Comparison of ENCODE assay signal across 25 cellular contexts in genomic region chrY:14792156-14792555, GRCh38.
DNase-seq lines count a peak whose midpoint lies in the region; ATAC-seq, FAIRE-seq and TF ChIP-seq lines count a peak whose summit lies in the region.
"Had no signal": no experiment of that assay in that cellular context is flagged by ENCODE, and none has a peak within 500 bp of the region (broad histone marks: within the 10 kb centered on the region; RNA-seq: fewer than 3 reads in every experiment).

No MANE protein-coding gene starts in this region.

- no peaks in the 10 kb centered on the region for H3K36me3 Mint-ChIP-seq in activated CD4-positive, alpha-beta T cell treated with anti-CD3 and anti-CD28 coated beads for 36 hours (ENCODE audit: low read depth)
- H3K36me3 Mint-ChIP-seq: CD8-positive, alpha-beta T cell had no signal

- no peaks in the 10 kb centered on the region for H3K36me3 ChIP-seq in RWPE2 (ENCODE audit: low read depth)
- H3K36me3 ChIP-seq: BLaER1 treated with 17β-estradiol and CSF1 and Interleukin-3, amounts not matched to agents 10 nM and 100 nM had no signal

- H3K4me3 Mint-ChIP-seq in activated CD4-positive, alpha-beta T cell treated with anti-CD3 and anti-CD28 coated beads for 36 hours = no peak overlapping the region
- H3K4me3 Mint-ChIP-seq: B cell; CD4-positive, alpha-beta T cell; CD8-positive, alpha-beta T cell had no signal

- H3K4me1 Mint-ChIP-seq in activated CD4-positive, alpha-beta T cell treated with anti-CD3 and anti-CD28 coated beads for 36 hours = no peaks in the 10 kb centered on the region
- H3K4me1 Mint-ChIP-seq: B cell had no signal

- peak; percentile 70; the same call in 2 of the 3 replicates for ATAC-seq in RWPE2 (ENCODE audit: low read depth)
- ATAC-seq in foreskin keratinocyte = peak; percentile 72
- ATAC-seq in activated CD4-positive, alpha-beta T cell treated with anti-CD3 and anti-CD28 coated beads for 36 hours = no peak
- ATAC-seq: A549; CD8-positive, alpha-beta T cell; GM12878 had no signal

- H3K4me1 ChIP-seq in RWPE2 (ENCODE audit: insufficient read depth, poor library complexity, severe bottlenecking) (peaks cover 17% of the 10 kb centered on the region), foreskin keratinocyte (peaks cover 2% of the 10 kb centered on the region)
- H3K4me1 ChIP-seq: A549; BLaER1 treated with 17β-estradiol and CSF1 and Interleukin-3, amounts not matched to agents 10 nM and 100 nM; Caco-2 had no signal

- H3K27ac Mint-ChIP-seq in activated CD4-positive, alpha-beta T cell treated with anti-CD3 and anti-CD28 coated beads for 36 hours = no peak overlapping the region
- H3K27ac Mint-ChIP-seq: B cell; CD4-positive, alpha-beta T cell; CD8-positive, alpha-beta T cell had no signal

- CTCF ChIA-PET in activated CD4-positive, alpha-beta T cell treated with anti-CD3 and anti-CD28 coated beads for 36 hours (lab: Charles Lee) = no interaction called here

- DNase-seq in RWPE2 (ENCODE audit: low spot score) (no peak), epithelial cell of esophagus (ENCODE audit: low read depth) (peak; percentile 69), foreskin keratinocyte (peak; percentile 37 to 62), D721Med (ENCODE audit: insufficient read length, low spot score) (no peak)
- DNase-seq in activated CD4-positive, alpha-beta T cell treated with anti-CD3 and anti-CD28 coated beads for 36 hours = no peak
- DNase-seq: AML-193; Caco-2; Calu3; CD4-positive, alpha-beta T cell; CD8-positive, alpha-beta T cell; DMS 273 treated with DMSO at 0.1 percent for 48 hours; DMS153; DMS53; DMS79; DND-41; EL; GDM1 had no signal

- H3K9me3 Mint-ChIP-seq in activated CD4-positive, alpha-beta T cell treated with anti-CD3 and anti-CD28 coated beads for 36 hours (ENCODE audit: low read depth) = no peaks in the 10 kb centered on the region
- H3K9me3 Mint-ChIP-seq: CD4-positive, alpha-beta T cell; CD8-positive, alpha-beta T cell had no signal

- POLR2A ChIA-PET in activated CD4-positive, alpha-beta T cell treated with anti-CD3 and anti-CD28 coated beads for 36 hours (lab: Charles Lee) = no interaction called here

- H3K27ac ChIP-seq in RWPE2 (ENCODE audit: poor library complexity, severe bottlenecking) = peak overlapping the region; percentile 40
- no peak overlapping the region for H3K27ac ChIP-seq in foreskin keratinocyte
- H3K27ac ChIP-seq: 22Rv1; A549; BLaER1 treated with 17β-estradiol and CSF1 and Interleukin-3, amounts not matched to agents 10 nM and 100 nM; C4-2B had no signal

- no peaks in the 10 kb centered on the region for H3K9me3 ChIP-seq in RWPE2 (ENCODE audit: severe bottlenecking)
- H3K9me3 ChIP-seq: A549; BLaER1 treated with 17β-estradiol and CSF1 and Interleukin-3, amounts not matched to agents 10 nM and 100 nM; Caco-2 had no signal

- no peaks in the 10 kb centered on the region for H3K27me3 Mint-ChIP-seq in activated CD4-positive, alpha-beta T cell treated with anti-CD3 and anti-CD28 coated beads for 36 hours
- H3K27me3 Mint-ChIP-seq: B cell; CD4-positive, alpha-beta T cell had no signal

- H3K4me3 ChIP-seq in RWPE2 (ENCODE audit: severe bottlenecking) = no peak overlapping the region
- H3K4me3 ChIP-seq in epithelial cell of esophagus (ENCODE audit: low read length) = no peak overlapping the region
- H3K4me3 ChIP-seq: A549; BLaER1 treated with 17β-estradiol and CSF1 and Interleukin-3, amounts not matched to agents 10 nM and 100 nM; GM12878 had no signal

- intact Hi-C loops in activated CD4-positive, alpha-beta T cell treated with anti-CD3 and anti-CD28 coated beads for 36 hours (cut with DNase I, micrococcal nuclease) = no loop called here

- no peak for FAIRE-seq in D721Med (lab: Jason Lieb, UNC)
- FAIRE-seq: A549, GM12878, GM12892, GM18507 had no signal

- no peak for TF ChIP-seq CTCF in RWPE2 (IDR thresholded peaks at IDR 0.05; ENCODE audit: poor library complexity, severe bottlenecking)
- TF ChIP-seq CTCF in epithelial cell of esophagus (IDR thresholded peaks at IDR 0.05; ENCODE audit: insufficient read depth, low read depth, low read length, missing control alignments) = no peak
- no peak for TF ChIP-seq CTCF in foreskin keratinocyte (conservative IDR thresholded peaks at IDR 0.05)
- TF ChIP-seq CTCF in D721Med (IDR thresholded peaks at IDR 0.05; ENCODE audit: insufficient read depth, missing control alignments) = no peak

- no peaks in the 10 kb centered on the region for H3K27me3 ChIP-seq in RWPE2 (ENCODE audit: insufficient read depth, poor library complexity, severe bottlenecking)
- no peaks in the 10 kb centered on the region for H3K27me3 ChIP-seq in foreskin keratinocyte
- H3K27me3 ChIP-seq: BLaER1 treated with 17β-estradiol and CSF1 and Interleukin-3, amounts not matched to agents 10 nM and 100 nM had no signal

Comparison
In these comparisons a context has a peak if more than half of its experiments do, and no peak if none do; other contexts are left out.
1. DNase-seq: peak in epithelial cell of esophagus (single experiment) and foreskin keratinocyte (2 of 2); none in RWPE2 (single experiment), activated CD4-positive, alpha-beta T cell treated with anti-CD3 and anti-CD28 coated beads for 36 hours (single experiment) and D721Med (single experiment).